ENCODE assay signal across 8 cellular contexts in the genomic region with DNA sequence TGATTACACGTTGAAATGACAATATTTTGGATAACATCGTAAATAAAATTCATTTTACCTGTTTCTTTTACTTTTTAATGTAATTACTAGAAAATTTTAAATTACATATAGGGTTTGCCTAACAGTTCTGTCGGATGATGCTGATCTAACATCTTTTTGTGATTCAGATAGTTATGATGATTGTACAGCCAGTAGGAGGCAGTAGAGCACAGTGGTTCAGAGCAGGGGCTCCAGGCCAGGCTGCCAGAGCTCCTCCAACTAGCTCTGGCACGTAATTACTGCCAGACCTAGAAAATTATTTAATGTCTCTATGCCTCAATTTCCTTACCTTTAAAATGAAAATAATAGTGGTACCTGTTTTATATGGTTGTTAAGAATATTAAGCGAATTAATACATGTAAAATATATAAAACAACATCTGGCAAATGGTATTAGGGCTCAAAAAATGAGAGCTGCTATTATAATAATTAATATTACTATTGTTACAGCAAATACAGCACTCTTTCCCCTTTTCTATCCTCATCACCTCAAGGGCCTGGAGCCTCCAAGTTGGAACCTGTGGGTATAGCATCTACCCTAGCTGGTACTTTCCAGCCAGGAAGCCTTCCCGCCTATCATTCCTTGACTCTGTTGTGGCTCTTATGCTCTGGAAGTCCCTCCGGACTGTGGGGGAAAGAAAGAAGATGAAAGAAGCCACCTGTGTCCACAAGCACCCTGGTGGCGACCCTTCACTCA. TPM values are rescaled to one million over a fixed set of nuclear protein-coding genes. Genes with fewer than 3 reads are reported as not detected.
DNase-seq lines count a peak whose midpoint lies in the region; ATAC-seq and TF ChIP-seq lines count a peak whose summit lies in the region.

No MANE protein-coding gene starts in this region.

- 30 to 40% methylated on average over 8 of the region's 8 CpGs for WGBS in body of pancreas, 2 donors
- WGBS in iPS DF 6.9 (ENCODE audit: insufficient coverage, insufficient read length) = no CpG with 5 or more reads among the region's 8 CpGs
- WGBS in spleen, 5 donors = 38 to 46% (median 41%) methylated on average over 8 of the region's 8 CpGs

- peak; percentile 48 for ATAC-seq in HG02610 (IDR thresholded peaks at IDR 0.05; ENCODE audit: unreplicated experiment)
- ATAC-seq in body of pancreas = peak; percentile 87

- peak; percentile 35 to 92 (median 78) for TF ChIP-seq CTCF in body of pancreas (IDR thresholded peaks at IDR 0.05)
- peak in 10 of 11 experiments; percentile 52 to 71 (median 62) for TF ChIP-seq CTCF in spleen (IDR thresholded peaks at IDR 0.05 in 8 of 11, conservative IDR thresholded peaks at IDR 0.05 in 3 of 11)

- H3K27me3 ChIP-seq in body of pancreas (no peaks in the 10 kb centered on the region), iPS DF 6.9 (ENCODE audit: control insufficient read depth, insufficient read depth, low read length) (no peaks in the 10 kb centered on the region), spleen (replicated peaks in 1 of 7) (peaks cover 0 to 6% (median 0%) of the 10 kb centered on the region in 7 donors)

- H3K9me3 ChIP-seq in body of pancreas = no peaks in the 10 kb centered on the region
- no peaks in the 10 kb centered on the region for H3K9me3 ChIP-seq in iPS DF 6.9 (ENCODE audit: control insufficient read depth, insufficient read depth, low read length)
- no peaks in the 10 kb centered on the region for H3K9me3 ChIP-seq in spleen

- H3K4me1 ChIP-seq in body of pancreas (no peaks in the 10 kb centered on the region), iPS DF 6.9 (ENCODE audit: control insufficient read depth, insufficient read depth, low read length) (no peaks in the 10 kb centered on the region), spleen (peaks cover 0 to 4% (median 0%) of the 10 kb centered on the region in 6 donors)

- TF ChIP-seq POLR2A in body of pancreas (IDR thresholded peaks at IDR 0.05) (no peak), spleen (IDR thresholded peaks at IDR 0.05) (no peak)

- H3K27ac ChIP-seq in body of pancreas (no peak overlapping the region), iPS DF 6.9 (ENCODE audit: low read length) (no peak overlapping the region), spleen (no peak overlapping the region)

- H3K4me3 ChIP-seq in body of pancreas = no peak overlapping the region
- no peak overlapping the region for H3K4me3 ChIP-seq in iPS DF 6.9 (ENCODE audit: low read length)
- no peak overlapping the region for H3K4me3 ChIP-seq in spleen

- intact Hi-C loops in body of pancreas (cut with DNase I) (no loop called here), spleen (cut with DNase I; ENCODE audit: low total_unique reads) (loop anchor here (5.0 to 10.0 kb wide), 2 partner anchors 102 to 885 kb away; no protein-coding TSS in a partner anchor)

- DNase-seq in activated CD8-positive, alpha-beta memory T cell treated with anti-CD3 and anti-CD28 coated beads for 48 hours (ENCODE audit: low read depth in 2 of 3, low spot score in 2 of 3) = peak in 2 of 3 experiments; percentile 4 to 18
- DNase-seq in activated CD8-positive, alpha-beta memory T cell treated with anti-CD3 and anti-CD28 coated beads, Interleukin-2, amount 50 U/mL, for 48 hours = no peak
- DNase-seq in NCI-H1092 treated with DMSO at 0.1 percent for 48 hours (lab: John Stamatoyannopoulos, UW) (peak; percentile 65), T follicular helper cell (ENCODE audit: low read depth) (peak; percentile 37), body of pancreas (peak; percentile 69 to 78 (median 77)), iPS DF 6.9 (ENCODE audit: low read depth, low spot score) (peak; percentile 29), spleen (no peak)

- H3K36me3 ChIP-seq in body of pancreas (replicated peaks in 1 of 2; ENCODE audit: insufficient read depth in 1 of 2, low read depth in 2 of 2) (no peaks in the 10 kb centered on the region), iPS DF 6.9 (ENCODE audit: control insufficient read depth, insufficient read depth, low read length) (no peaks in the 10 kb centered on the region), spleen (no peaks in the 10 kb centered on the region)

RNA-seq across cellular contexts. Expression of a gene that starts 47.7 kb away (rescaled TPM):
- 1 to 10 TPM; 1.3 to 2.1 TPM for total RNA-seq in body of pancreas
- 10 to 100 TPM in 5 of 7 donors, 1 to 10 TPM in 2; 8.2 to 17.0 (median 11.1) TPM for total RNA-seq in spleen
- 1 to 10 TPM; 1.3 to 2.2 (median 1.8) TPM for polyA plus RNA-seq in spleen

Comparison
In these comparisons a context has a peak if more than half of its experiments do, and no peak if none do; other contexts are left out.
1. DNase-seq: peak in activated CD8-positive, alpha-beta memory T cell treated with anti-CD3 and anti-CD28 coated beads for 48 hours (2 of 3), NCI-H1092 treated with DMSO at 0.1 percent for 48 hours (single experiment), T follicular helper cell (single experiment), body of pancreas (4 of 4) and iPS DF 6.9 (single experiment); none in activated CD8-positive, alpha-beta memory T cell treated with anti-CD3 and anti-CD28 coated beads, Interleukin-2, amount 50 U/mL, for 48 hours (single experiment) and spleen (single experiment).